In the genomic region with DNA sequence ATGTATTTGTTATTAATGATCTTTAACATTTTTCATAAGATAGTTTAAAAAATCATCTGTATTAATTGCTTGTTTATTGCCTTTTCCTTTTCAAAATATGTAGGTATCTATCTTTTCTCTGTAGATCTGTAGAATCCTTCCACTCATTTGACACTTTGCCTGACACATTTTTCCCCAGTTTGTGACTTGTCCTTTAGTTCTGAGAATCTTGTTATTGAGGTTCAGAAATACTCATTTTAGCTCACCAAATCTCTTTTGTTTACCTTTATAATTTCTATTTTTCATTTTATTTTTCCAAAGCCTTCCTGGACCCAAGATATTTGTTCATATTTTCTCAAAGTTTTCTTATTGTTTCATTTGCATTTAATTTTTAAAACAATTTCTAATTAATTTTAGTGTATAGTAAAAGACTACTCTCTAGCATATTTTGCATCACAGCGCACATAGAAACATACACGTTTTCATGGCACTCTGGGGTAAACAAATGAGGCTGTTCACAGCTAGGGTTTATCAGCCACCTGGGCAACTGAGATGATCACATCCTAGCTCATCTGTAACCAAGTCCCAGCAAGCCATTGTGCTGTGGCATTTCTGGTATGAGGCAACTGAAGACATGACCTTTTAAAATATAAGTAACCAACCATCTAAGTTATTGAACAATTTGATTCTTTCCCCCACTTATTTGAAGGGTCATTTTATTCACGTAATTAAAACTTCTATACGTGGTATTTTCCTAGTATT, we compare ENCODE assay signal across 1 cellular context.
TF ChIP-seq lines count a peak whose summit lies in the region.

No MANE protein-coding gene starts in this region.

TF ChIP-seq in K562, 482 proteins besides CTCF, POLR2A, EP300 and RAD21 (continued from another document):
- TF ChIP-seq, protein P1, sequence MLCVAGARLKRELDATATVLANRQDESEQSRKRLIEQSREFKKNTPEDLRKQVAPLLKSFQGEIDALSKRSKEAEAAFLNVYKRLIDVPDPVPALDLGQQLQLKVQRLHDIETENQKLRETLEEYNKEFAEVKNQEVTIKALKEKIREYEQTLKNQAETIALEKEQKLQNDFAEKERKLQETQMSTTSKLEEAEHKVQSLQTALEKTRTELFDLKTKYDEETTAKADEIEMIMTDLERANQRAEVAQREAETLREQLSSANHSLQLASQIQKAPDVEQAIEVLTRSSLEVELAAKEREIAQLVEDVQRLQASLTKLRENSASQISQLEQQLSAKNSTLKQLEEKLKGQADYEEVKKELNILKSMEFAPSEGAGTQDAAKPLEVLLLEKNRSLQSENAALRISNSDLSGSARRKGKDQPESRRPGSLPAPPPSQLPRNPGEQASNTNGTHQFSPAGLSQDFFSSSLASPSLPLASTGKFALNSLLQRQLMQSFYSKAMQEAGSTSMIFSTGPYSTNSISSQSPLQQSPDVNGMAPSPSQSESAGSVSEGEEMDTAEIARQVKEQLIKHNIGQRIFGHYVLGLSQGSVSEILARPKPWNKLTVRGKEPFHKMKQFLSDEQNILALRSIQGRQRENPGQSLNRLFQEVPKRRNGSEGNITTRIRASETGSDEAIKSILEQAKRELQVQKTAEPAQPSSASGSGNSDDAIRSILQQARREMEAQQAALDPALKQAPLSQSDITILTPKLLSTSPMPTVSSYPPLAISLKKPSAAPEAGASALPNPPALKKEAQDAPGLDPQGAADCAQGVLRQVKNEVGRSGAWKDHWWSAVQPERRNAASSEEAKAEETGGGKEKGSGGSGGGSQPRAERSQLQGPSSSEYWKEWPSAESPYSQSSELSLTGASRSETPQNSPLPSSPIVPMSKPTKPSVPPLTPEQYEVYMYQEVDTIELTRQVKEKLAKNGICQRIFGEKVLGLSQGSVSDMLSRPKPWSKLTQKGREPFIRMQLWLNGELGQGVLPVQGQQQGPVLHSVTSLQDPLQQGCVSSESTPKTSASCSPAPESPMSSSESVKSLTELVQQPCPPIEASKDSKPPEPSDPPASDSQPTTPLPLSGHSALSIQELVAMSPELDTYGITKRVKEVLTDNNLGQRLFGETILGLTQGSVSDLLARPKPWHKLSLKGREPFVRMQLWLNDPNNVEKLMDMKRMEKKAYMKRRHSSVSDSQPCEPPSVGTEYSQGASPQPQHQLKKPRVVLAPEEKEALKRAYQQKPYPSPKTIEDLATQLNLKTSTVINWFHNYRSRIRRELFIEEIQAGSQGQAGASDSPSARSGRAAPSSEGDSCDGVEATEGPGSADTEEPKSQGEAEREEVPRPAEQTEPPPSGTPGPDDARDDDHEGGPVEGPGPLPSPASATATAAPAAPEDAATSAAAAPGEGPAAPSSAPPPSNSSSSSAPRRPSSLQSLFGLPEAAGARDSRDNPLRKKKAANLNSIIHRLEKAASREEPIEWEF (CRISPR knock-in tag; IDR thresholded peaks at IDR 0.05): peak; percentile 56; the same call in 1 of the 2 replicates
- TF ChIP-seq, protein P2, sequence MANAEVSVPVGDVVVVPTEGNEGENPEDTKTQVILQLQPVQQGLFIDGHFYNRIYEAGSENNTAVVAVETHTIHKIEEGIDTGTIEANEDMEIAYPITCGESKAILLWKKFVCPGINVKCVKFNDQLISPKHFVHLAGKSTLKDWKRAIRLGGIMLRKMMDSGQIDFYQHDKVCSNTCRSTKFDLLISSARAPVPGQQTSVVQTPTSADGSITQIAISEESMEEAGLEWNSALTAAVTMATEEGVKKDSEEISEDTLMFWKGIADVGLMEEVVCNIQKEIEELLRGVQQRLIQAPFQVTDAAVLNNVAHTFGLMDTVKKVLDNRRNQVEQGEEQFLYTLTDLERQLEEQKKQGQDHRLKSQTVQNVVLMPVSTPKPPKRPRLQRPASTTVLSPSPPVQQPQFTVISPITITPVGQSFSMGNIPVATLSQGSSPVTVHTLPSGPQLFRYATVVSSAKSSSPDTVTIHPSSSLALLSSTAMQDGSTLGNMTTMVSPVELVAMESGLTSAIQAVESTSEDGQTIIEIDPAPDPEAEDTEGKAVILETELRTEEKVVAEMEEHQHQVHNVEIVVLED (CRISPR knock-in tag; IDR thresholded peaks at IDR 0.05): peak; percentile 24; the same call in 1 of the 2 replicates
- TF ChIP-seq GTF2E2 (tag; IDR thresholded peaks at IDR 0.05) (peak; percentile 5; the same call in 1 of the 2 replicates), ZNF75A (CRISPR knock-in tag; IDR thresholded peaks at IDR 0.05) (no peak), RBM17 (IDR thresholded peaks at IDR 0.05; ENCODE audit: borderline replicate concordance, low read depth, low read length) (no peak), PHB (CRISPR knock-in tag; IDR thresholded peaks at IDR 0.05) (no peak), ZNF785 (CRISPR knock-in tag; IDR thresholded peaks at IDR 0.05) (no peak), DPF2 (IDR thresholded peaks at IDR 0.05) (no peak), DIDO1 (tag; IDR thresholded peaks at IDR 0.05; ENCODE audit: low read depth) (no peak), FOXA3 (CRISPR knock-in tag; conservative IDR thresholded peaks at IDR 0.05 in 1 of 2, IDR thresholded peaks at IDR 0.05 in 1 of 2) (no peak), SRSF9 (IDR thresholded peaks at IDR 0.05; ENCODE audit: borderline replicate concordance, low read depth, low read length) (no peak), FOS (IDR thresholded peaks at IDR 0.05; ENCODE audit: extremely low read depth, insufficient read length) (no peak), MIER1 (IDR thresholded peaks at IDR 0.05; ENCODE audit: low read depth) (no peak), PML (IDR thresholded peaks at IDR 0.05; ENCODE audit: low read length) (no peak), NEUROD1 (IDR thresholded peaks at IDR 0.05; ENCODE audit: borderline replicate concordance, low read depth, low read length, partially characterized antibody) (no peak), SUPT5H (IDR thresholded peaks at IDR 0.05) (no peak), ZZZ3 (IDR thresholded peaks at IDR 0.05) (no peak), ETV5 (CRISPR knock-in tag; IDR thresholded peaks at IDR 0.05; ENCODE audit: low read depth) (no peak), U2AF2 (optimal IDR thresholded peaks at IDR 0.05; ENCODE audit: low read depth, low read length) (no peak), ARID2 (IDR thresholded peaks at IDR 0.05) (no peak)
- TF ChIP-seq, protein P3, sequence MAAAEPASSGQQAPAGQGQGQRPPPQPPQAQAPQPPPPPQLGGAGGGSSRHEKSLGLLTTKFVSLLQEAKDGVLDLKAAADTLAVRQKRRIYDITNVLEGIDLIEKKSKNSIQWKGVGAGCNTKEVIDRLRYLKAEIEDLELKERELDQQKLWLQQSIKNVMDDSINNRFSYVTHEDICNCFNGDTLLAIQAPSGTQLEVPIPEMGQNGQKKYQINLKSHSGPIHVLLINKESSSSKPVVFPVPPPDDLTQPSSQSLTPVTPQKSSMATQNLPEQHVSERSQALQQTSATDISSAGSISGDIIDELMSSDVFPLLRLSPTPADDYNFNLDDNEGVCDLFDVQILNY (CRISPR knock-in tag; IDR thresholded peaks at IDR 0.05): no peak
- TF ChIP-seq, protein P4, sequence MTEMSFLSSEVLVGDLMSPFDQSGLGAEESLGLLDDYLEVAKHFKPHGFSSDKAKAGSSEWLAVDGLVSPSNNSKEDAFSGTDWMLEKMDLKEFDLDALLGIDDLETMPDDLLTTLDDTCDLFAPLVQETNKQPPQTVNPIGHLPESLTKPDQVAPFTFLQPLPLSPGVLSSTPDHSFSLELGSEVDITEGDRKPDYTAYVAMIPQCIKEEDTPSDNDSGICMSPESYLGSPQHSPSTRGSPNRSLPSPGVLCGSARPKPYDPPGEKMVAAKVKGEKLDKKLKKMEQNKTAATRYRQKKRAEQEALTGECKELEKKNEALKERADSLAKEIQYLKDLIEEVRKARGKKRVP (CRISPR knock-in tag; IDR thresholded peaks at IDR 0.05): no peak
- TF ChIP-seq, protein P5, sequence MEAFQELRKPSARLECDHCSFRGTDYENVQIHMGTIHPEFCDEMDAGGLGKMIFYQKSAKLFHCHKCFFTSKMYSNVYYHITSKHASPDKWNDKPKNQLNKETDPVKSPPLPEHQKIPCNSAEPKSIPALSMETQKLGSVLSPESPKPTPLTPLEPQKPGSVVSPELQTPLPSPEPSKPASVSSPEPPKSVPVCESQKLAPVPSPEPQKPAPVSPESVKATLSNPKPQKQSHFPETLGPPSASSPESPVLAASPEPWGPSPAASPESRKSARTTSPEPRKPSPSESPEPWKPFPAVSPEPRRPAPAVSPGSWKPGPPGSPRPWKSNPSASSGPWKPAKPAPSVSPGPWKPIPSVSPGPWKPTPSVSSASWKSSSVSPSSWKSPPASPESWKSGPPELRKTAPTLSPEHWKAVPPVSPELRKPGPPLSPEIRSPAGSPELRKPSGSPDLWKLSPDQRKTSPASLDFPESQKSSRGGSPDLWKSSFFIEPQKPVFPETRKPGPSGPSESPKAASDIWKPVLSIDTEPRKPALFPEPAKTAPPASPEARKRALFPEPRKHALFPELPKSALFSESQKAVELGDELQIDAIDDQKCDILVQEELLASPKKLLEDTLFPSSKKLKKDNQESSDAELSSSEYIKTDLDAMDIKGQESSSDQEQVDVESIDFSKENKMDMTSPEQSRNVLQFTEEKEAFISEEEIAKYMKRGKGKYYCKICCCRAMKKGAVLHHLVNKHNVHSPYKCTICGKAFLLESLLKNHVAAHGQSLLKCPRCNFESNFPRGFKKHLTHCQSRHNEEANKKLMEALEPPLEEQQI (IDR thresholded peaks at IDR 0.05): no peak
- TF ChIP-seq, protein P6, sequence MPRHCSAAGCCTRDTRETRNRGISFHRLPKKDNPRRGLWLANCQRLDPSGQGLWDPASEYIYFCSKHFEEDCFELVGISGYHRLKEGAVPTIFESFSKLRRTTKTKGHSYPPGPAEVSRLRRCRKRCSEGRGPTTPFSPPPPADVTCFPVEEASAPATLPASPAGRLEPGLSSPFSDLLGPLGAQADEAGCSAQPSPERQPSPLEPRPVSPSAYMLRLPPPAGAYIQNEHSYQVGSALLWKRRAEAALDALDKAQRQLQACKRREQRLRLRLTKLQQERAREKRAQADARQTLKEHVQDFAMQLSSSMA (CRISPR knock-in tag; IDR thresholded peaks at IDR 0.05): no peak
- TF ChIP-seq, protein P7, sequence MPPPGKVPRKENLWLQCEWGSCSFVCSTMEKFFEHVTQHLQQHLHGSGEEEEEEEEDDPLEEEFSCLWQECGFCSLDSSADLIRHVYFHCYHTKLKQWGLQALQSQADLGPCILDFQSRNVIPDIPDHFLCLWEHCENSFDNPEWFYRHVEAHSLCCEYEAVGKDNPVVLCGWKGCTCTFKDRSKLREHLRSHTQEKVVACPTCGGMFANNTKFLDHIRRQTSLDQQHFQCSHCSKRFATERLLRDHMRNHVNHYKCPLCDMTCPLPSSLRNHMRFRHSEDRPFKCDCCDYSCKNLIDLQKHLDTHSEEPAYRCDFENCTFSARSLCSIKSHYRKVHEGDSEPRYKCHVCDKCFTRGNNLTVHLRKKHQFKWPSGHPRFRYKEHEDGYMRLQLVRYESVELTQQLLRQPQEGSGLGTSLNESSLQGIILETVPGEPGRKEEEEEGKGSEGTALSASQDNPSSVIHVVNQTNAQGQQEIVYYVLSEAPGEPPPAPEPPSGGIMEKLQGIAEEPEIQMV (tag; conservative IDR thresholded peaks at IDR 0.05; ENCODE audit: low read depth): no peak
- TF ChIP-seq, protein P8, sequence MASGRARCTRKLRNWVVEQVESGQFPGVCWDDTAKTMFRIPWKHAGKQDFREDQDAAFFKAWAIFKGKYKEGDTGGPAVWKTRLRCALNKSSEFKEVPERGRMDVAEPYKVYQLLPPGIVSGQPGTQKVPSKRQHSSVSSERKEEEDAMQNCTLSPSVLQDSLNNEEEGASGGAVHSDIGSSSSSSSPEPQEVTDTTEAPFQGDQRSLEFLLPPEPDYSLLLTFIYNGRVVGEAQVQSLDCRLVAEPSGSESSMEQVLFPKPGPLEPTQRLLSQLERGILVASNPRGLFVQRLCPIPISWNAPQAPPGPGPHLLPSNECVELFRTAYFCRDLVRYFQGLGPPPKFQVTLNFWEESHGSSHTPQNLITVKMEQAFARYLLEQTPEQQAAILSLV (tag; IDR thresholded peaks at IDR 0.05): no peak
- TF ChIP-seq, protein P9, sequence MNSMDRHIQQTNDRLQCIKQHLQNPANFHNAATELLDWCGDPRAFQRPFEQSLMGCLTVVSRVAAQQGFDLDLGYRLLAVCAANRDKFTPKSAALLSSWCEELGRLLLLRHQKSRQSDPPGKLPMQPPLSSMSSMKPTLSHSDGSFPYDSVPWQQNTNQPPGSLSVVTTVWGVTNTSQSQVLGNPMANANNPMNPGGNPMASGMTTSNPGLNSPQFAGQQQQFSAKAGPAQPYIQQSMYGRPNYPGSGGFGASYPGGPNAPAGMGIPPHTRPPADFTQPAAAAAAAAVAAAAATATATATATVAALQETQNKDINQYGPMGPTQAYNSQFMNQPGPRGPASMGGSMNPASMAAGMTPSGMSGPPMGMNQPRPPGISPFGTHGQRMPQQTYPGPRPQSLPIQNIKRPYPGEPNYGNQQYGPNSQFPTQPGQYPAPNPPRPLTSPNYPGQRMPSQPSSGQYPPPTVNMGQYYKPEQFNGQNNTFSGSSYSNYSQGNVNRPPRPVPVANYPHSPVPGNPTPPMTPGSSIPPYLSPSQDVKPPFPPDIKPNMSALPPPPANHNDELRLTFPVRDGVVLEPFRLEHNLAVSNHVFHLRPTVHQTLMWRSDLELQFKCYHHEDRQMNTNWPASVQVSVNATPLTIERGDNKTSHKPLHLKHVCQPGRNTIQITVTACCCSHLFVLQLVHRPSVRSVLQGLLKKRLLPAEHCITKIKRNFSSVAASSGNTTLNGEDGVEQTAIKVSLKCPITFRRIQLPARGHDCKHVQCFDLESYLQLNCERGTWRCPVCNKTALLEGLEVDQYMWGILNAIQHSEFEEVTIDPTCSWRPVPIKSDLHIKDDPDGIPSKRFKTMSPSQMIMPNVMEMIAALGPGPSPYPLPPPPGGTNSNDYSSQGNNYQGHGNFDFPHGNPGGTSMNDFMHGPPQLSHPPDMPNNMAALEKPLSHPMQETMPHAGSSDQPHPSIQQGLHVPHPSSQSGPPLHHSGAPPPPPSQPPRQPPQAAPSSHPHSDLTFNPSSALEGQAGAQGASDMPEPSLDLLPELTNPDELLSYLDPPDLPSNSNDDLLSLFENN (IDR thresholded peaks at IDR 0.05; ENCODE audit: low read depth in 2 of 2, low read length in 2 of 2): no peak
